9 cellular contexts compared by ENCODE assay signal in the genomic region with DNA sequence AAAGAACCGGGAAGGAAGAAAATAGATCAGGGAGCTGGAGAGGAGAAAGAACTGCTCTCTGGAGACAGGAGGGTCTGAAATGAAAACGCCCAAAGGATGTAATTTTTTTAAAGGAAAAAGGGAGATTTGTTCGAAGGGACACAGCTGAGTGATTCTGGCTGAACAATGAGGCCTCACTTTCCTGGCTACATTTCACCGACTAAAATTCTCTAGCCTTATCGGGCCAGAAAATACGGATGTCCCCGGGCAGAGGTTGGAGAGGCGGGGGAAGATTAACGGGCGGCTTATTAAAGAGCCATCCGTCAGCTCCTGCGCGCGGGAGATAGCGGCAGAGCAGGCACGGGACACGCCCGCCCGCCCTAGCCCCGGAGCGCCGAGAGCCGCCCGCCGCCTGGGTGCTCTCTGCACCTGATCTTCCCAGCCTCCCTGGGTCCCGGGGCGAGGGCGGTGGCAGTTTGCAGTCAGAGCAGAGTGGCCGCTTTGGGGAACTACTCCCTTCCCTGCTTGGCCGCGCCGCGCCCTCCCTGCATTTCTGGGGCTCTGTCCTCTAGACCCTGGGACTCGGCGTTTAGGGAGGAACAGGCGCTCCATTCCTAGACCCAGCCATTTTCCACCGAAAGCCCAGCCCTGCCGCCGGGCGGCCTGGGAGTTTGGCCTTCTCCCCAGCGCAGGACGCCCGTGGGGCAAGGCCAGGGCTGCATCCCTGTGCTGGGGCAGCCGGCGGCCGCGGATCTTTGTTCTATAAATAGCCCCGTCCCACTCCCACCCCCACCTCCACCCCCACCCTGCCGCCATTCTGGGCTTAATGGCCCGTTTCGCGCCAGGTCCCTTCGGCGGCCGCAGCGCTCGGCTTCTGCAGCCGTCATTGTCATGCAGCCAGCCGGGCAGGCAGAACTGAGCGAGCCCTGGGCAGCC. TPM values are rescaled to one million over a fixed set of nuclear protein-coding genes. Genes with fewer than 3 reads are reported as not detected.
A peak's percentile ranks its signal among the peaks of the same experiment; 100 is the strongest.
DNase-seq lines count a peak whose midpoint lies in the region; ATAC-seq, FAIRE-seq and TF ChIP-seq lines count a peak whose summit lies in the region.
"Had no signal": no experiment of that assay in that cellular context is flagged by ENCODE, and none has a peak within 500 bp of the region (broad histone marks: within the 10 kb centered on the region; RNA-seq: fewer than 3 reads in every experiment).

No MANE protein-coding gene starts in this region.

- TF ChIP-seq RAD21 in A549 (conservative IDR thresholded peaks at IDR 0.05 in 1 of 2, IDR thresholded peaks at IDR 0.05 in 1 of 2) (no peak), H1 (IDR thresholded peaks at IDR 0.05 in 1 of 2, conservative IDR thresholded peaks at IDR 0.05 in 1 of 2; ENCODE audit: low read depth in 2 of 2, low read length in 2 of 2) (no peak)

- H4K20me1 ChIP-seq in H1 (replicated peaks in 1 of 2; ENCODE audit: control insufficient read depth in 1 of 2, insufficient read depth in 2 of 2, low read length in 2 of 2), result no peaks in the 10 kb centered on the region

- CTCF ChIA-PET in A549 (lab: Yijun Ruan, JAX), result interaction anchor here (0.7 to 2.4 kb wide), 18 partner anchors 10 to 1371 kb away, joined by 3 to 13 read pairs (median 3); no protein-coding TSS in a partner anchor
- CTCF ChIA-PET in H1 (lab: Charles Lee; ENCODE audit: partially characterized antibody), result interaction anchor here (0.5 to 2.7 kb wide), 13 partner anchors 10 to 599 kb away, joined by 3 to 12 read pairs (median 4); no protein-coding TSS in a partner anchor

- H4K91ac ChIP-seq in H1 (replicated peaks; ENCODE audit: insufficient read length, low read length), result peak overlapping the region; percentile 71

- H3K79me1 ChIP-seq in H1 (ENCODE audit: low read depth, low read length), result no peaks in the 10 kb centered on the region

- peaks cover 54 to 92% (median 84%) of the 10 kb centered on the region in 4 experiments for H3K27me3 ChIP-seq in H1 (replicated peaks in 1 of 4; ENCODE audit: control insufficient read depth in 3 of 4, extremely low read depth in 1 of 4, insufficient read depth in 3 of 4, low read length in 3 of 4)

- H2BK20ac ChIP-seq in H1 (ENCODE audit: low read length), result 0 out of 2 replicates have a peak overlapping the region, but pooled peaks have one; percentile 32

- peak overlapping the region; percentile 37 for H3K4me3 ChIP-seq in A549
- peak overlapping the region; percentile 16 to 64 (median 59) for H3K4me3 ChIP-seq in H1 (ENCODE audit: extremely low read depth in 1 of 4, insufficient read depth in 2 of 4, low read depth in 3 of 4, low read length in 4 of 4)

- peak overlapping the region; percentile 87 for H3K4me2 ChIP-seq in A549
- H3K4me2 ChIP-seq in H1 (ENCODE audit: insufficient read depth in 1 of 2, low read depth in 2 of 2, low read length in 2 of 2), result peak overlapping the region; percentile 76 to 99

- H3K56ac ChIP-seq in H1 (replicated peaks; ENCODE audit: insufficient read length, low read depth, low read length), result no peak overlapping the region

- no peak overlapping the region for H3K23ac ChIP-seq in H1 (ENCODE audit: insufficient read length)

- H2BK12ac ChIP-seq in H1 (ENCODE audit: low read depth, low read length), result peak overlapping the region; percentile 60; the same call in 1 of the 2 replicates

- peaks cover 77 to 92% (median 91%) of the 10 kb centered on the region in 3 donors for H3K27me3 Mint-ChIP-seq in naive B cell

- H3K4me1 ChIP-seq in A549 (peaks cover 31% of the 10 kb centered on the region), H1 (replicated peaks in 1 of 4; ENCODE audit: control insufficient read depth in 3 of 4, insufficient read depth in 4 of 4, low read length in 3 of 4) (peaks cover 8 to 46% (median 28%) of the 10 kb centered on the region in 4 experiments)

- no peak overlapping the region for H2BK15ac ChIP-seq in H1 (ENCODE audit: low read length)

- WGBS in A549 (ENCODE audit: missing lambda C conversion rate), result 9% methylated on average over 18 of the region's 60 CpGs
- WGBS in H1 (ENCODE audit: extremely low coverage in 1 of 2, insufficient coverage in 1 of 2, insufficient read length in 1 of 2, insufficient replicate concordance in 2 of 2, low coverage in 1 of 2, low lambda C conversion rate in 2 of 2, missing lambda C conversion rate in 1 of 2), 2 experiments, result 1% methylated on average over 46 of the region's 60 CpGs; no CpG with 5 or more reads in 1 of the 2 experiments

- H3K27ac ChIP-seq in A549 (no peak overlapping the region), H1 (ENCODE audit: low read depth, low read length) (no peak overlapping the region)

- POLR2A ChIA-PET in A549 (lab: Yijun Ruan, JAX), result no interaction called here
- POLR2A ChIA-PET in H1 (lab: Charles Lee; ENCODE audit: partially characterized antibody), result interaction anchor here (1.0 kb wide), 1 partner anchor 10 kb away, joined by 3 read pairs; no protein-coding TSS in a partner anchor

- peak overlapping the region; percentile 78; the same call in 1 of the 2 replicates for H2AFZ ChIP-seq in H1 (ENCODE audit: low read length)

- TF ChIP-seq CTCF in A549 (IDR thresholded peaks at IDR 0.05) (no peak), H1 (IDR thresholded peaks at IDR 0.05; ENCODE audit: control extremely low read depth in 1 of 3, insufficient read depth in 1 of 3, low read depth in 1 of 3, low read length in 3 of 3) (no peak)

- peak overlapping the region in 1 of 4 experiments; percentile 13; a peak in 2 of 7 replicates for H3K9ac ChIP-seq in H1 (replicated peaks in 1 of 4; ENCODE audit: extremely low read depth in 1 of 4, low read depth in 3 of 4, low read length in 3 of 4)

- H2AK5ac ChIP-seq in H1 (ENCODE audit: low read depth, low read length), result no peak overlapping the region

- H3K4ac ChIP-seq in H1 (replicated peaks; ENCODE audit: insufficient read length, low read depth, low read length), result no peak overlapping the region

- H3K36me3 ChIP-seq in H1 (ENCODE audit: control insufficient read depth in 2 of 4, insufficient read depth in 4 of 4, low read length in 3 of 4), result no peaks in the 10 kb centered on the region

- H3K9me3 Mint-ChIP-seq in naive B cell, result peaks cover 5 to 18% (median 14%) of the 10 kb centered on the region in 7 donors

- DNase-seq in A549 (ENCODE audit: low read depth in 1 of 2, low spot score in 1 of 2), result no peak
- peak; percentile 72 for DNase-seq in HuH-7.5 (ENCODE audit: low spot score)
- DNase-seq in H1 (ENCODE audit: low read depth in 1 of 2, low spot score in 2 of 2), result peak in 1 of 2 experiments; percentile 77
- DNase-seq in naive B cell, result no peak
- no peak for DNase-seq in cerebellum (ENCODE audit: low spot score)
- DNase-seq in MV-4-11 (lab: John Stamatoyannopoulos, UW), result no peak

- peaks cover 30 to 49% (median 46%) of the 10 kb centered on the region in 3 donors for H3K4me1 Mint-ChIP-seq in naive B cell

- H4K8ac ChIP-seq in H1 (ENCODE audit: extremely low read depth, insufficient read depth, low read length), result no peak overlapping the region

- FAIRE-seq in A549 (lab: Jason Lieb, UNC), result no peak
- no peak for FAIRE-seq in H1 (lab: Jason Lieb, UNC)

- TF ChIP-seq EP300 in A549 (IDR thresholded peaks at IDR 0.05) (no peak), H1 (IDR thresholded peaks at IDR 0.05; ENCODE audit: borderline replicate concordance in 1 of 2, low read depth in 2 of 2, low read length in 2 of 2) (no peak)

- H3K9me3 ChIP-seq in A549, result no peaks in the 10 kb centered on the region
- no peaks in the 10 kb centered on the region for H3K9me3 ChIP-seq in H1 (ENCODE audit: insufficient read depth in 2 of 2, low read depth in 1 of 2, low read length in 1 of 2)

- H3K23me2 ChIP-seq in H1 (ENCODE audit: low read depth, low read length), result peaks cover 18% of the 10 kb centered on the region; the same call in 1 of the 2 replicates

- peak overlapping the region in 2 of 6 donors; percentile 26 to 92 for H3K27ac Mint-ChIP-seq in naive B cell

- peak overlapping the region; percentile 68 for H3K18ac ChIP-seq in H1 (ENCODE audit: extremely low read depth, low read length)

- no peak overlapping the region for H3K14ac ChIP-seq in H1 (ENCODE audit: insufficient read length)

- H2BK120ac ChIP-seq in H1 (replicated peaks; ENCODE audit: low read depth, low read length), result no peak overlapping the region

- H3K79me2 ChIP-seq in H1 (ENCODE audit: control insufficient read depth in 1 of 2, insufficient read depth in 2 of 2, low read length in 2 of 2), result no peaks in the 10 kb centered on the region

- H3K36me3 Mint-ChIP-seq in naive B cell, result peaks cover 10 to 24% of the 10 kb centered on the region in 2 donors

- ATAC-seq in A549, result peak; percentile 40 to 54; a peak in 4 of 6 replicates
- ATAC-seq in naive B cell (ENCODE audit: low read depth in 2 of 2), result peak in 1 of 2 donors; percentile 24
- no peak for ATAC-seq in HG03432 (IDR thresholded peaks at IDR 0.05; ENCODE audit: unreplicated experiment)
- ATAC-seq in GM21381 (IDR thresholded peaks at IDR 0.05; ENCODE audit: unreplicated experiment), result no peak

- no peak for TF ChIP-seq POLR2A in A549 (IDR thresholded peaks at IDR 0.05; ENCODE audit: low read length)
- no peak for TF ChIP-seq POLR2A in H1 (IDR thresholded peaks at IDR 0.05; ENCODE audit: control extremely low read depth in 1 of 2, low read depth in 2 of 2, low read length in 2 of 2)

- peak overlapping the region in 6 of 8 donors; percentile 16 to 84 (median 79) for H3K4me3 Mint-ChIP-seq in naive B cell

- no peak overlapping the region for H4K5ac ChIP-seq in H1 (ENCODE audit: insufficient read length, low read depth, low read length)

- H2BK5ac ChIP-seq in H1 (ENCODE audit: low read depth, low read length), result peak overlapping the region; percentile 5; the same call in 1 of the 2 replicates

RNA-seq across cellular contexts. Expression of a gene that starts 6.5 kb away (rescaled TPM):
- polyA plus RNA-seq in A549 (2011; rRNA removed) (0.41 and 0.48 TPM in 2 replicates), A549 (2017; fragmentation: RNase III; extraction: RNeasy Plus Mini Kit Qiagen cat#74134 plus additional on column Dnase treatment) (0.13 to 0.26 TPM (median 0.15 TPM) in 3 replicates), H1 (2011; rRNA removed) (1.0 and 1.1 TPM in 2 replicates), naive B cell (ENCODE audit: low read depth in 6 of 6) (not detected)
- 0.36 and 0.79 TPM in 2 replicates for polyA plus RNA-seq in A549 (2012; cell fraction: cytosol; rRNA removed)
- 0.60 and 0.91 TPM in 2 replicates for polyA plus RNA-seq in A549 (2012; cell fraction: nucleus; rRNA removed)
- 0.29 TPM in 1 of 2 replicates, not detected in the other for polyA minus RNA-seq in A549 (2011; rRNA and poly(A)+ RNA removed)
- total RNA-seq in H1 (2021; fragmentation: NEBNext Ultra II Directional; extraction: Animal tissue kit (Norgen Biotek cat#: 25700)), result 0.34 and 0.65 TPM in 2 replicates
- 0.87 TPM for polyA plus RNA-seq in H1 (2011; cell fraction: cytosol; rRNA removed)
- polyA plus RNA-seq in H1 (2011; cell fraction: nucleus; rRNA removed), result 2.7 TPM
- polyA plus RNA-seq in H1 (2012, experiment 1 of 2), result 1.0 to 1.8 TPM (median 1.4 TPM) in 4 replicates
- polyA plus RNA-seq in H1 (2012, experiment 2 of 2), result 1.4 TPM
- polyA plus RNA-seq in H1 (2013, experiment 1 of 2), result 0.22 TPM
- 0.18 TPM for polyA plus RNA-seq in H1 (2013, experiment 2 of 2)
- 0.38 and 1.2 TPM in 2 replicates for polyA minus RNA-seq in H1 (2011; rRNA and poly(A)+ RNA removed)
- polyA minus RNA-seq in H1 (2011; cell fraction: cytosol; rRNA and poly(A)+ RNA removed), result not detected
- 1.9 TPM for polyA minus RNA-seq in H1 (2011; cell fraction: nucleus; rRNA and poly(A)+ RNA removed)
- 154 TPM for total RNA-seq in cerebellum

RNA-seq across cellular contexts. Expression of a gene that starts 53.0 kb away (rescaled TPM):
- not detected in 2 replicates for polyA plus RNA-seq in A549 (2011; rRNA removed)
- not detected in 2 replicates for polyA plus RNA-seq in A549 (2012; cell fraction: cytosol; rRNA removed)
- polyA plus RNA-seq in A549 (2012; cell fraction: nucleus; rRNA removed), result not detected in 2 replicates
- not detected in 3 replicates for polyA plus RNA-seq in A549 (2017; fragmentation: RNase III; extraction: RNeasy Plus Mini Kit Qiagen cat#74134 plus additional on column Dnase treatment)
- not detected in 2 replicates for polyA minus RNA-seq in A549 (2011; rRNA and poly(A)+ RNA removed)
- total RNA-seq in H1 (2021; fragmentation: NEBNext Ultra II Directional; extraction: Animal tissue kit (Norgen Biotek cat#: 25700)), result 2.0 and 2.1 TPM in 2 replicates
- 0.20 TPM in 1 of 2 replicates, not detected in the other for polyA plus RNA-seq in H1 (2011; rRNA removed)
- polyA plus RNA-seq in H1 (2011; cell fraction: cytosol; rRNA removed), result not detected
- polyA plus RNA-seq in H1 (2011; cell fraction: nucleus; rRNA removed), result not detected
- 0.66 to 2.6 TPM (median 1.9 TPM) in 4 replicates for polyA plus RNA-seq in H1 (2012, experiment 1 of 2)
- polyA plus RNA-seq in H1 (2012, experiment 2 of 2), result 0.96 TPM
- 1.5 TPM for polyA plus RNA-seq in H1 (2013, experiment 1 of 2)
- 1.4 TPM for polyA plus RNA-seq in H1 (2013, experiment 2 of 2)
- polyA minus RNA-seq in H1 (2011; rRNA and poly(A)+ RNA removed), result not detected in 2 replicates
- polyA minus RNA-seq in H1 (2011; cell fraction: cytosol; rRNA and poly(A)+ RNA removed), result not detected
- not detected for polyA minus RNA-seq in H1 (2011; cell fraction: nucleus; rRNA and poly(A)+ RNA removed)
- not detected for polyA plus RNA-seq in naive B cell (ENCODE audit: low read depth in 6 of 6)
- total RNA-seq in cerebellum, result not detected
- total RNA-seq: T-helper 2 cell treated with Interferon-gamma antibody and Interleukin-4, amounts not matched to agents 100 ng/mL and 5 ng/mL, for 36 hours had no signal

Comparison
In these comparisons a context has a peak if more than half of its experiments do, and no peak if none do; other contexts are left out.
1. ATAC-seq: peak in A549 (2 of 2); none in HG03432 (single experiment) and GM21381 (single experiment).